Comparison of ENCODE assay signal across 23 cellular contexts in genomic region chr13:30151398-30151797, GRCh38.
DNase-seq lines count a peak whose midpoint lies in the region; ATAC-seq and TF ChIP-seq lines count a peak whose summit lies in the region.
"Had no signal": no experiment of that assay in that cellular context is flagged by ENCODE, and none has a peak within 500 bp of the region (broad histone marks: within the 10 kb centered on the region; RNA-seq: fewer than 3 reads in every experiment).

No MANE protein-coding gene starts in this region.

- peak; percentile 72 for DNase-seq in activated CD4-positive, alpha-beta T cell treated with anti-CD3 and anti-CD28 coated beads, Interleukin-2, amount 10 ng/mL, durations not matched to agents 24 days and 14 days
- no peak for DNase-seq in activated CD4-positive, alpha-beta T cell treated with anti-CD3 and anti-CD28 coated beads for 1 hour
- peak; percentile 19 to 21 for DNase-seq in HAP-1 (ENCODE audit: low spot score in 2 of 2)
- peak; percentile 15 for DNase-seq in activated CD8-positive, alpha-beta T cell treated with anti-CD3 and anti-CD28 coated beads for 36 hours
- no peak for DNase-seq in natural killer cell
- no peak for DNase-seq in C1 segment of cervical spinal cord (lab: John Stamatoyannopoulos, UW)
- DNase-seq in esophagus muscularis mucosa (ENCODE audit: extremely low spot score), result no peak
- DNase-seq: 8988T, activated B cell treated with CpG ODN at 0.5 μM for 24 hours, brain microvascular endothelial cell, DMS 273 treated with DMSO at 0.1 percent for 48 hours, foreskin melanocyte, GF-D8, kidney, NCI-H1436 treated with DMSO at 0.1 percent for 48 hours, NCI-H748 treated with DMSO at 0.1 percent for 48 hours, OCI-M1, pancreas, right lobe of liver, SIG-M5 had no signal

- H3K4me3 Mint-ChIP-seq in activated CD4-positive, alpha-beta T cell treated with anti-CD3 and anti-CD28 coated beads, Interleukin-2, amount 10 ng/mL, durations not matched to agents 24 days and 14 days, result peak overlapping the region; percentile 21
- no peak overlapping the region for H3K4me3 Mint-ChIP-seq in activated CD8-positive, alpha-beta T cell treated with anti-CD3 and anti-CD28 coated beads for 36 hours
- H3K4me3 Mint-ChIP-seq in natural killer cell, result peak overlapping the region; percentile 72
- H3K4me3 Mint-ChIP-seq: activated B cell treated with CpG ODN at 0.5 μM for 24 hours; dendritic cell treated with granulocyte-macrophage colony-stimulating factor and Interleukin-4, amounts not matched to agents 40 ng/mL and 50 ng/mL, for 4 days had no signal

- no peak for TF ChIP-seq CTCF in activated CD8-positive, alpha-beta T cell treated with anti-CD3 and anti-CD28 coated beads for 36 hours (IDR thresholded peaks at IDR 0.05)
- no peak for TF ChIP-seq CTCF in natural killer cell (IDR thresholded peaks at IDR 0.05)
- TF ChIP-seq CTCF in esophagus muscularis mucosa (IDR thresholded peaks at IDR 0.05), result no peak

- intact Hi-C loops in activated CD4-positive, alpha-beta T cell treated with anti-CD3 and anti-CD28 coated beads, Interleukin-2, amount 10 ng/mL, durations not matched to agents 24 days and 14 days (cut with micrococcal nuclease), result no loop called here
- intact Hi-C loops in activated CD8-positive, alpha-beta T cell treated with anti-CD3 and anti-CD28 coated beads for 36 hours (cut with micrococcal nuclease), result no loop called here
- intact Hi-C loops in natural killer cell (cut with micrococcal nuclease), result no loop called here
- intact Hi-C loops in esophagus muscularis mucosa (cut with DNase I), result no loop called here

- POLR2A ChIA-PET in activated CD8-positive, alpha-beta T cell treated with anti-CD3 and anti-CD28 coated beads for 36 hours (lab: Charles Lee), result no interaction called here

- no peaks in the 10 kb centered on the region for H3K9me3 Mint-ChIP-seq in activated CD4-positive, alpha-beta T cell treated with anti-CD3 and anti-CD28 coated beads, Interleukin-2, amount 10 ng/mL, durations not matched to agents 24 days and 14 days
- H3K9me3 Mint-ChIP-seq in activated CD8-positive, alpha-beta T cell treated with anti-CD3 and anti-CD28 coated beads for 36 hours, result no peaks in the 10 kb centered on the region
- no peaks in the 10 kb centered on the region for H3K9me3 Mint-ChIP-seq in natural killer cell
- H3K9me3 Mint-ChIP-seq: activated B cell treated with CpG ODN at 0.5 μM for 24 hours; dendritic cell treated with granulocyte-macrophage colony-stimulating factor and Interleukin-4, amounts not matched to agents 40 ng/mL and 50 ng/mL, for 4 days had no signal

- in situ Hi-C loops in HAP-1 (cut with MboI; ENCODE audit: low sequenced_read_pairs), result no loop called here

- no peaks in the 10 kb centered on the region for H3K27me3 Mint-ChIP-seq in activated CD4-positive, alpha-beta T cell treated with anti-CD3 and anti-CD28 coated beads, Interleukin-2, amount 10 ng/mL, durations not matched to agents 24 days and 14 days
- no peaks in the 10 kb centered on the region for H3K27me3 Mint-ChIP-seq in activated CD8-positive, alpha-beta T cell treated with anti-CD3 and anti-CD28 coated beads for 36 hours
- no peaks in the 10 kb centered on the region for H3K27me3 Mint-ChIP-seq in natural killer cell (ENCODE audit: low read depth in 2 of 2)

- H3K27ac ChIP-seq in esophagus muscularis mucosa (replicated peaks in 1 of 4), result no peak overlapping the region
- H3K27ac ChIP-seq: brain microvascular endothelial cell, pancreas, right lobe of liver had no signal

- CTCF ChIA-PET in activated CD8-positive, alpha-beta T cell treated with anti-CD3 and anti-CD28 coated beads for 36 hours (lab: Charles Lee), result interaction anchor here (0.6 to 3.8 kb wide), 2 partner anchors 20 to 85 kb away, joined by 5 to 28 read pairs; no protein-coding TSS in a partner anchor

- TF ChIP-seq EP300 in esophagus muscularis mucosa (IDR thresholded peaks at IDR 0.05), result no peak

- ATAC-seq in activated CD8-positive, alpha-beta T cell treated with anti-CD3 and anti-CD28 coated beads for 36 hours, result no peak
- ATAC-seq in natural killer cell (no peak), GM18519 (IDR thresholded peaks at IDR 0.05; ENCODE audit: low FRiP score, unreplicated experiment) (no peak)
- ATAC-seq: pancreas, right lobe of liver had no signal

- H3K4me3 ChIP-seq in HAP-1 (no peak overlapping the region), esophagus muscularis mucosa (no peak overlapping the region)
- H3K4me3 ChIP-seq: lung, pancreas, right lobe of liver had no signal

- H3K9me3 ChIP-seq in HAP-1, result no peaks in the 10 kb centered on the region
- H3K9me3 ChIP-seq in esophagus muscularis mucosa, result no peaks in the 10 kb centered on the region
- H3K9me3 ChIP-seq: pancreas, right lobe of liver had no signal

- H3K27me3 ChIP-seq in HAP-1 (ENCODE audit: low read depth) (no peaks in the 10 kb centered on the region), esophagus muscularis mucosa (peaks cover 0 to 6% (median 0%) of the 10 kb centered on the region in 4 donors)
- H3K27me3 ChIP-seq: brain microvascular endothelial cell, right lobe of liver had no signal

- TF ChIP-seq POLR2A in esophagus muscularis mucosa (IDR thresholded peaks at IDR 0.05; ENCODE audit: low read depth), result no peak

- no peaks in the 10 kb centered on the region for H3K36me3 Mint-ChIP-seq in activated CD4-positive, alpha-beta T cell treated with anti-CD3 and anti-CD28 coated beads, Interleukin-2, amount 10 ng/mL, durations not matched to agents 24 days and 14 days (ENCODE audit: low read depth)
- H3K36me3 Mint-ChIP-seq in activated CD8-positive, alpha-beta T cell treated with anti-CD3 and anti-CD28 coated beads for 36 hours (ENCODE audit: low read depth), result no peaks in the 10 kb centered on the region
- H3K36me3 Mint-ChIP-seq in natural killer cell, result no peaks in the 10 kb centered on the region

- peak overlapping the region; percentile 39 for H3K27ac Mint-ChIP-seq in activated CD4-positive, alpha-beta T cell treated with anti-CD3 and anti-CD28 coated beads, Interleukin-2, amount 10 ng/mL, durations not matched to agents 24 days and 14 days
- H3K27ac Mint-ChIP-seq in activated CD8-positive, alpha-beta T cell treated with anti-CD3 and anti-CD28 coated beads for 36 hours, result peak overlapping the region; percentile 46
- peak overlapping the region; percentile 95 to 97 for H3K27ac Mint-ChIP-seq in natural killer cell
- H3K27ac Mint-ChIP-seq: activated B cell treated with CpG ODN at 0.5 μM for 24 hours; dendritic cell treated with granulocyte-macrophage colony-stimulating factor and Interleukin-4, amounts not matched to agents 40 ng/mL and 50 ng/mL, for 4 days had no signal

- H3K4me1 Mint-ChIP-seq in activated CD4-positive, alpha-beta T cell treated with anti-CD3 and anti-CD28 coated beads, Interleukin-2, amount 10 ng/mL, durations not matched to agents 24 days and 14 days, result peaks cover 70% of the 10 kb centered on the region
- H3K4me1 Mint-ChIP-seq in activated CD8-positive, alpha-beta T cell treated with anti-CD3 and anti-CD28 coated beads for 36 hours (ENCODE audit: low read depth), result peaks cover 66% of the 10 kb centered on the region
- H3K4me1 Mint-ChIP-seq in natural killer cell, result peaks cover 99 to 100% of the 10 kb centered on the region in 2 donors

- WGBS in esophagus muscularis mucosa, result 73% methylated on average over 5 of the region's 5 CpGs

- H3K36me3 ChIP-seq in HAP-1 (replicated peaks) (no peaks in the 10 kb centered on the region), esophagus muscularis mucosa (no peaks in the 10 kb centered on the region)
- H3K36me3 ChIP-seq: brain microvascular endothelial cell, pancreas, right lobe of liver had no signal

- H3K4me1 ChIP-seq in HAP-1 (peaks cover 5% of the 10 kb centered on the region), esophagus muscularis mucosa (no peaks in the 10 kb centered on the region)
- H3K4me1 ChIP-seq: pancreas, right lobe of liver had no signal

Comparison
In these comparisons a context has a peak if more than half of its experiments do, and no peak if none do; other contexts are left out.
1. DNase-seq: peak in activated CD4-positive, alpha-beta T cell treated with anti-CD3 and anti-CD28 coated beads, Interleukin-2, amount 10 ng/mL, durations not matched to agents 24 days and 14 days (single experiment), HAP-1 (2 of 2) and activated CD8-positive, alpha-beta T cell treated with anti-CD3 and anti-CD28 coated beads for 36 hours (single experiment); none in activated CD4-positive, alpha-beta T cell treated with anti-CD3 and anti-CD28 coated beads for 1 hour (single experiment), natural killer cell (single experiment), C1 segment of cervical spinal cord (0 of 14) and esophagus muscularis mucosa (single experiment).
2. H3K27ac Mint-ChIP-seq: peak in every context shown above with its lines; median percentile 96 in natural killer cell; 46 in activated CD8-positive, alpha-beta T cell treated with anti-CD3 and anti-CD28 coated beads for 36 hours; 39 in activated CD4-positive, alpha-beta T cell treated with anti-CD3 and anti-CD28 coated beads, Interleukin-2, amount 10 ng/mL, durations not matched to agents 24 days and 14 days.